1 cellular context compared by ENCODE assay signal in genomic region chr7:140518370-140519006, GRCh38.
TF ChIP-seq lines count a peak whose summit lies in the region.

No MANE protein-coding gene starts in this region.

TF ChIP-seq in SK-N-SH, 30 proteins besides CTCF, POLR2A, EP300 and RAD21 (continued from another document):
- TF ChIP-seq EZH2phosphoT487 (IDR thresholded peaks at IDR 0.05; ENCODE audit: borderline replicate concordance, low read depth) (no peak), USF1 (IDR thresholded peaks at IDR 0.05; ENCODE audit: borderline replicate concordance, low read depth) (no peak), ELF1 (IDR thresholded peaks at IDR 0.05) (no peak), IRF3 (IDR thresholded peaks at IDR 0.05; ENCODE audit: low read depth, low read length) (no peak), NRF1 (IDR thresholded peaks at IDR 0.05; ENCODE audit: low read depth, low read length) (no peak), GATA2 (CRISPR knock-in tag; IDR thresholded peaks at IDR 0.05) (no peak), FOSL2 (IDR thresholded peaks at IDR 0.05; ENCODE audit: borderline replicate concordance, low read depth) (no peak)
